12 cellular contexts compared by ENCODE assay signal in genomic region chr15:88992912-88993376, GRCh38.
DNase-seq lines count a peak whose midpoint lies in the region; ATAC-seq and TF ChIP-seq lines count a peak whose summit lies in the region.
"Had no signal": no experiment of that assay in that cellular context is flagged by ENCODE, and none has a peak within 500 bp of the region (broad histone marks: within the 10 kb centered on the region; RNA-seq: fewer than 3 reads in every experiment).

No MANE protein-coding gene starts in this region.

- DNase-seq in HAP-1 (ENCODE audit: low spot score in 2 of 2), result peak; percentile 61 to 79
- no peak for DNase-seq in Panc1 (ENCODE audit: low read depth, low spot score)
- DNase-seq in trophoblast cell, result no peak
- no peak for DNase-seq in GM10248 (ENCODE audit: extremely low spot score)
- no peak for DNase-seq in NCI-H526 (lab: John Stamatoyannopoulos, UW)
- no peak for DNase-seq in hepatic stellate cell (ENCODE audit: low spot score)
- DNase-seq: C1 segment of cervical spinal cord; CD4-positive, alpha-beta T cell; DMS79 treated with DMSO at 0.1 percent for 48 hours; EL; KBM-7 had no signal

- peak overlapping the region; percentile 94 for H2BK5ac ChIP-seq in trophoblast cell (ENCODE audit: low read depth, low read length, poor library complexity)

- H3K79me2 ChIP-seq in trophoblast cell (ENCODE audit: control insufficient read depth, insufficient read depth, low read length, poor library complexity), result peaks cover 5% of the 10 kb centered on the region

- H3K18ac ChIP-seq in trophoblast cell (ENCODE audit: low read length), result no peak overlapping the region

- intact Hi-C loops in Panc1 (cut with micrococcal nuclease; ENCODE audit: unreplicated experiment), result no loop called here

- H3K4me3 ChIP-seq in HAP-1, result no peak overlapping the region
- no peak overlapping the region for H3K4me3 ChIP-seq in Panc1 (ENCODE audit: low read depth in 2 of 2, low read length in 2 of 2)
- peak overlapping the region; percentile 1 for H3K4me3 ChIP-seq in iPS-18a (ENCODE audit: low read length)
- no peak overlapping the region for H3K4me3 ChIP-seq in trophoblast cell (ENCODE audit: low read depth, low read length)

- peaks cover 56% of the 10 kb centered on the region for H3K79me1 ChIP-seq in trophoblast cell (ENCODE audit: low read length)

- H2AK5ac ChIP-seq in trophoblast cell (ENCODE audit: low read length), result no peak overlapping the region

- no peaks in the 10 kb centered on the region for H3K9me3 ChIP-seq in HAP-1
- H3K9me3 ChIP-seq in Panc1 (ENCODE audit: control insufficient read depth, insufficient read depth, low read depth, low read length), result no peaks in the 10 kb centered on the region
- H3K9me3 ChIP-seq in iPS-18a (ENCODE audit: control insufficient read depth, low read depth, low read length), result peaks cover 6% of the 10 kb centered on the region
- H3K9me3 ChIP-seq in trophoblast cell (ENCODE audit: insufficient read depth, low read depth, low read length), result no peaks in the 10 kb centered on the region

- H2AFZ ChIP-seq in trophoblast cell (ENCODE audit: insufficient read depth, low read length, poor library complexity), result no peak overlapping the region

- H3K36me3 ChIP-seq in HAP-1 (replicated peaks), result no peaks in the 10 kb centered on the region
- H3K36me3 ChIP-seq in Panc1 (ENCODE audit: control insufficient read depth, insufficient read depth, low read length), result no peaks in the 10 kb centered on the region
- no peaks in the 10 kb centered on the region for H3K36me3 ChIP-seq in iPS-18a (ENCODE audit: control insufficient read depth, low read depth, low read length)
- H3K36me3 ChIP-seq in trophoblast cell (ENCODE audit: control insufficient read depth in 1 of 2, insufficient read depth in 2 of 2, low read length in 2 of 2), result no peaks in the 10 kb centered on the region

- H4K8ac ChIP-seq in trophoblast cell (ENCODE audit: low read depth, low read length), result no peak overlapping the region

- in situ Hi-C loops in HAP-1 (cut with MboI; ENCODE audit: low sequenced_read_pairs), result no loop called here
- in situ Hi-C loops in Panc1 (cut with HindIII; ENCODE audit: low pct_unique_long_range_greater_than_20kb, low sequenced_read_pairs), result no loop called here

- H4K12ac ChIP-seq in trophoblast cell (ENCODE audit: low read depth, low read length), result no peak overlapping the region

- POLR2A ChIA-PET in Panc1 (lab: Charles Lee) (no interaction called here), GM10248 (lab: Yijun Ruan, JAX) (no interaction called here)

- H2BK12ac ChIP-seq in trophoblast cell (ENCODE audit: low read length), result no peak overlapping the region

- TF ChIP-seq CTCF in Panc1 (IDR thresholded peaks at IDR 0.05), result no peak
- no peak for TF ChIP-seq CTCF in GM10248 (IDR thresholded peaks at IDR 0.05; ENCODE audit: control extremely low read depth, extremely low read depth, low read depth, missing control alignments)

- BruUV-seq in Panc1 (replicated peaks; lab: Mats Ljungman, UMichigan), result no TSS peak

- H3K23ac ChIP-seq in trophoblast cell (ENCODE audit: low read length), result no peak overlapping the region

- ATAC-seq in Panc1, result no peak

- no CpG with 5 or more reads among the region's 7 CpGs for WGBS in trophoblast cell (ENCODE audit: extremely low coverage, insufficient coverage, insufficient read length)

- no peak overlapping the region for H3K4me2 ChIP-seq in trophoblast cell (ENCODE audit: low read length)

- peak overlapping the region; percentile 98 for H3K27ac ChIP-seq in Panc1 (ENCODE audit: low read length)
- peak overlapping the region; percentile 60 for H3K27ac ChIP-seq in iPS-18a (ENCODE audit: low read length)
- H3K27ac ChIP-seq in trophoblast cell (ENCODE audit: low read depth, low read length), result peak overlapping the region; percentile 86

- H3K9ac ChIP-seq in iPS-18a (ENCODE audit: low read length) (peak overlapping the region; percentile 24), trophoblast cell (ENCODE audit: low read length) (no peak overlapping the region)

- peak overlapping the region; percentile 17 for H3K14ac ChIP-seq in trophoblast cell (ENCODE audit: low read length)

- CTCF ChIA-PET in Panc1 (lab: Charles Lee), result no interaction called here
- CTCF ChIA-PET in GM10248 (lab: Yijun Ruan, JAX), result interaction anchor here (1.8 kb wide), 1 partner anchor 87 kb away, joined by 5 read pairs; no protein-coding TSS in a partner anchor

- H3K4ac ChIP-seq in trophoblast cell (ENCODE audit: low read depth, low read length), result peak overlapping the region; percentile 33

- H3K27me3 ChIP-seq in HAP-1 (ENCODE audit: low read depth) (no peaks in the 10 kb centered on the region), Panc1 (ENCODE audit: control insufficient read depth, insufficient read depth, low read length) (no peaks in the 10 kb centered on the region), iPS-18a (ENCODE audit: control insufficient read depth, insufficient read depth, low read length) (no peaks in the 10 kb centered on the region), trophoblast cell (ENCODE audit: insufficient read depth, low read length) (no peaks in the 10 kb centered on the region)

- peak overlapping the region; percentile 98 for H4K91ac ChIP-seq in trophoblast cell (ENCODE audit: low read depth, low read length)

- peaks cover 40% of the 10 kb centered on the region for H3K4me1 ChIP-seq in HAP-1
- peaks cover 38% of the 10 kb centered on the region for H3K4me1 ChIP-seq in Panc1 (ENCODE audit: control insufficient read depth, insufficient read depth, low read length)
- H3K4me1 ChIP-seq in iPS-18a (ENCODE audit: control insufficient read depth, low read depth, low read length), result peaks cover 66% of the 10 kb centered on the region
- H3K4me1 ChIP-seq in trophoblast cell (ENCODE audit: control insufficient read depth in 1 of 2, insufficient read depth in 2 of 2, low read length in 2 of 2), result peaks cover 23 to 36% of the 10 kb centered on the region in 2 experiments

- peak overlapping the region; percentile 94 for H2BK120ac ChIP-seq in trophoblast cell (ENCODE audit: insufficient read depth, low read length, poor library complexity)

Comparison
In these comparisons a context has a peak if more than half of its experiments do, and no peak if none do; other contexts are left out.
1. DNase-seq: peak in HAP-1 (2 of 2); none in Panc1 (single experiment), trophoblast cell (0 of 2), GM10248 (single experiment), NCI-H526 (0 of 2) and hepatic stellate cell (single experiment).
2. Peak in every context shown above with its lines, with median percentiles within 50 percentile points of each other: H3K27ac ChIP-seq.